Comparison of ENCODE assay signal across 8 cellular contexts in the genomic region with DNA sequence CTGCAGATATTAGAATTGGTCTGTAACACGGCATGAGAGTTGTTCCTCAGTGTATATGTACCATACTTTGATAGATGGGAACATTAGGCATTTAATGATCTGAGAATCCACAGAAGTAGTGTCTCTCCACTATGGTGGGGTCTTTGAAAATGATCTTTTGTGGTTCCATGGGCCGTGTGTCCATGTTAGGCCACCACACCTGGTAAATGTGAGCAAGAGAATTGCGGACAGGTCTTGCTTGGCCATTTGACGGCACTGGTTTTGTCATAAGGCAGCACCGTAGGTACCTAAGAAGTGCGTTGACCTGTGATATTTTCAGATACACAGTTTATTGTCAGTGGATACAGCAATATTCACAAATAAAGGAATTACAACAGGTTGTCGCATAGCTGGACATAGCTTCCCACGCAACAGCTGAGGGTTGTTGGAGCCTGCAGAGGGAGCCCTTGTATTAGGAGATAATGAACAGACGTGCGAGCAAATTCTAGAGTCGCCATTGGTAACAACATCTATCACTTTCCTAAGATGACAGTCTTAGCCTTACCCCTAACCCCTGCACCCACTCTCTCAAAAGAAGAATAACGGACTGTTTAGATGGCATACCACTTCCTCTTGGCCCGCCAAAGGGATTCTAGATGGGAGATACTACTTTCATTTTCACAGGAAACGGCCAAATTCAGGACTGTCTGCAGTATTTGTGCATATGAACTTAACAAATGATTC.
DNase-seq lines count a peak whose midpoint lies in the region; ATAC-seq, FAIRE-seq and TF ChIP-seq lines count a peak whose summit lies in the region.

No MANE protein-coding gene starts in this region.

- in situ Hi-C loops in mammary epithelial cell (cut with MboI; ENCODE audit: low sequenced_read_pairs in 2 of 2), result loop anchor here (10.0 to 25.0 kb wide), 2 partner anchors 462 to 790 kb away; no protein-coding TSS in a partner anchor

- CTCF ChIA-PET in mammary epithelial cell (lab: Charles Lee; ENCODE audit: low non-redundant PET), result interaction anchor here (0.6 to 0.7 kb wide), 3 partner anchors 96 to 316 kb away, joined by 3 to 6 read pairs (median 3); a partner anchor contains a TSS

- ATAC-seq in GM18502 (IDR thresholded peaks at IDR 0.05; ENCODE audit: poor library complexity, unreplicated experiment) (peak; percentile 87), HG02943 (IDR thresholded peaks at IDR 0.05; ENCODE audit: low read depth, unreplicated experiment) (peak; percentile 74)

- DNase-seq in A172 (ENCODE audit: low spot score) (peak; percentile 77), NCI-H146 treated with DMSO at 0.1 percent for 48 hours (lab: John Stamatoyannopoulos, UW; ENCODE audit: unreplicated experiment) (peak; percentile 63), T-helper 2 cell (peak in 3 of 5 experiments; percentile 4 to 73 (median 9)), mammary epithelial cell (peak; percentile 51), smooth muscle cell of the brain vasculature (ENCODE audit: low read depth, low spot score) (peak; percentile 67)

- H3K79me2 ChIP-seq in mammary epithelial cell (ENCODE audit: insufficient read depth, low read length), result no peaks in the 10 kb centered on the region

- WGBS in mammary epithelial cell (ENCODE audit: low coverage, missing lambda C conversion rate), result 26% methylated on average over 14 of the region's 14 CpGs

- peak overlapping the region; percentile 40 for H3K9ac ChIP-seq in mammary epithelial cell (ENCODE audit: insufficient read depth, low read length)

- peak overlapping the region; percentile 80 for H3K4me2 ChIP-seq in mammary epithelial cell (ENCODE audit: insufficient read depth, low read depth, low read length)

- peak overlapping the region; percentile 32 to 51 (median 45) for H3K4me3 ChIP-seq in mammary epithelial cell (replicated peaks in 1 of 3; ENCODE audit: insufficient read depth in 1 of 3, low read depth in 2 of 3, low read length in 3 of 3)

- dilution Hi-C loops in mammary epithelial cell (cut with HindIII; ENCODE audit: low sequenced_read_pairs), result no loop called here

- H3K36me3 ChIP-seq in mammary epithelial cell (ENCODE audit: insufficient read depth, low read length), result no peaks in the 10 kb centered on the region

- FAIRE-seq in islet of Langerhans (lab: Jason Lieb, UNC), result peak; percentile 97

- H4K20me1 ChIP-seq in mammary epithelial cell (ENCODE audit: insufficient read depth, low read length), result no peaks in the 10 kb centered on the region

- no peak overlapping the region for H3K27ac ChIP-seq in mammary epithelial cell (ENCODE audit: insufficient read depth, low read depth, low read length)

- no peaks in the 10 kb centered on the region for H3K4me1 ChIP-seq in mammary epithelial cell (ENCODE audit: insufficient read depth, low read length)

- peak overlapping the region; percentile 92 for H2AFZ ChIP-seq in mammary epithelial cell (ENCODE audit: low read depth, low read length)

- H3K9me3 ChIP-seq in mammary epithelial cell (replicated peaks; ENCODE audit: insufficient read depth, low read length), result no peaks in the 10 kb centered on the region

- intact Hi-C loops in mammary epithelial cell (cut with micrococcal nuclease), result loop anchor here (1.0 to 5.0 kb wide), 7 partner anchors 116 to 872 kb away; a partner anchor contains a TSS

- peak; percentile 88 for TF ChIP-seq CTCF in mammary epithelial cell (conservative IDR thresholded peaks at IDR 0.05 in 1 of 2, IDR thresholded peaks at IDR 0.05 in 1 of 2; ENCODE audit: extremely low read depth in 1 of 2, insufficient read depth in 1 of 2, low read depth in 1 of 2, low read length in 2 of 2)

- H3K27me3 ChIP-seq in mammary epithelial cell (ENCODE audit: insufficient read depth, low read length), result no peaks in the 10 kb centered on the region

- no TSS peak for BruUV-seq in mammary epithelial cell (replicated peaks; lab: Mats Ljungman, UMichigan)

Comparison
In these comparisons a context has a peak if more than half of its experiments do, and no peak if none do; other contexts are left out.
1. DNase-seq: peak in every context shown above with its lines; median percentile 77 in A172; 67 in smooth muscle cell of the brain vasculature; 63 in NCI-H146 treated with DMSO at 0.1 percent for 48 hours; 51 in mammary epithelial cell; 9 in T-helper 2 cell.